ENCODE assay signal across 13 cellular contexts in genomic region chr19:5086725-5087439, GRCh38.
DNase-seq lines count a peak whose midpoint lies in the region; ATAC-seq and TF ChIP-seq lines count a peak whose summit lies in the region.
"Had no signal": no experiment of that assay in that cellular context is flagged by ENCODE, and none has a peak within 500 bp of the region (broad histone marks: within the 10 kb centered on the region; RNA-seq: fewer than 3 reads in every experiment).

No MANE protein-coding gene starts in this region.

- ATAC-seq in GM18505 (IDR thresholded peaks at IDR 0.05; ENCODE audit: unreplicated experiment) (no peak), HG02588 (IDR thresholded peaks at IDR 0.05; ENCODE audit: unreplicated experiment) (no peak)
- ATAC-seq in activated T-cell treated with anti-CD3 and anti-CD28 coated beads, Interleukin-2, amount 50 U/mL, for 4 hours: no peak
- ATAC-seq: left cardiac atrium had no signal

- H3K27ac ChIP-seq in endodermal cell (ENCODE audit: low read depth, low read length): no peak overlapping the region
- H3K27ac ChIP-seq: skin epidermis had no signal

- peaks cover 18% of the 10 kb centered on the region for H3K36me3 ChIP-seq in endodermal cell (ENCODE audit: control insufficient read depth, insufficient read depth, low read length)

- no peaks in the 10 kb centered on the region for H3K27me3 ChIP-seq in endodermal cell (ENCODE audit: control insufficient read depth, insufficient read depth, low read length, poor library complexity, severe bottlenecking)

- DNase-seq in SIG-M5 treated with dmso at 0.1 percent for 504 hours (lab: John Stamatoyannopoulos, UW; ENCODE audit: unreplicated experiment) (peak; percentile 1), SIG-M5 (lab: John Stamatoyannopoulos, UW) (no peak), NCI-H2196 treated with DMSO at 0.1 percent for 48 hours (lab: John Stamatoyannopoulos, UW; ENCODE audit: unreplicated experiment) (peak; percentile 91), endodermal cell (peak; percentile 88), middle frontal gyrus (ENCODE audit: extremely low spot score, low spot score) (no peak)
- no peak for DNase-seq in activated T-cell treated with anti-CD3 and anti-CD28 coated beads, Interleukin-2, amount 50 U/mL, for 4 hours
- DNase-seq: amniotic stem cell, left cardiac atrium, MM.1S, nephron progenitor cell had no signal

- H3K9ac ChIP-seq in endodermal cell (ENCODE audit: extremely low read depth, low read length, poor library complexity, severe bottlenecking): no peak overlapping the region

- no peak overlapping the region for H3K4me3 ChIP-seq in endodermal cell (ENCODE audit: low read length)
- H3K4me3 ChIP-seq: skin epidermis had no signal

- no peaks in the 10 kb centered on the region for H3K27me3 Mint-ChIP-seq in endodermal cell (ENCODE audit: insufficient read depth)
- no peaks in the 10 kb centered on the region for H3K27me3 Mint-ChIP-seq in activated T-cell treated with anti-CD3 and anti-CD28 coated beads, Interleukin-2, amount 50 U/mL, for 4 hours (ENCODE audit: low read depth)

- H3K36me3 Mint-ChIP-seq in endodermal cell (ENCODE audit: low read depth): peaks cover 16% of the 10 kb centered on the region
- H3K36me3 Mint-ChIP-seq in activated T-cell treated with anti-CD3 and anti-CD28 coated beads, Interleukin-2, amount 50 U/mL, for 4 hours (ENCODE audit: insufficient read depth): peaks cover 7% of the 10 kb centered on the region

- WGBS in endodermal cell (ENCODE audit: insufficient coverage in 1 of 2, insufficient read length in 1 of 2), 2 experiments: 85 to 92% methylated on average over 14 to 20 of the region's 20 CpGs

- peaks cover 7% of the 10 kb centered on the region for H3K4me1 ChIP-seq in endodermal cell (ENCODE audit: control insufficient read depth, insufficient read depth, low read length)

- no peaks in the 10 kb centered on the region for H3K9me3 ChIP-seq in endodermal cell (ENCODE audit: control insufficient read depth, low read length)

- no peak for TF ChIP-seq POLR2A in GM18505 (IDR thresholded peaks at IDR 0.05; ENCODE audit: borderline replicate concordance, extremely low read depth, insufficient read depth, insufficient read length)

- no peak overlapping the region for H3K4me3 Mint-ChIP-seq in endodermal cell
- no peak overlapping the region for H3K4me3 Mint-ChIP-seq in activated T-cell treated with anti-CD3 and anti-CD28 coated beads, Interleukin-2, amount 50 U/mL, for 4 hours
- H3K4me3 Mint-ChIP-seq: nephron progenitor cell had no signal

- peak; percentile 64 for TF ChIP-seq CTCF in endodermal cell (conservative IDR thresholded peaks at IDR 0.05)

- no peaks in the 10 kb centered on the region for H3K9me3 Mint-ChIP-seq in endodermal cell
- no peaks in the 10 kb centered on the region for H3K9me3 Mint-ChIP-seq in activated T-cell treated with anti-CD3 and anti-CD28 coated beads, Interleukin-2, amount 50 U/mL, for 4 hours
- H3K9me3 Mint-ChIP-seq: nephron progenitor cell had no signal

- H3K27ac Mint-ChIP-seq in endodermal cell: no peak overlapping the region
- H3K27ac Mint-ChIP-seq: nephron progenitor cell had no signal

- peaks cover 12% of the 10 kb centered on the region for H3K4me1 Mint-ChIP-seq in endodermal cell
- H3K4me1 Mint-ChIP-seq in activated T-cell treated with anti-CD3 and anti-CD28 coated beads, Interleukin-2, amount 50 U/mL, for 4 hours (ENCODE audit: low read depth): no peaks in the 10 kb centered on the region

Comparison
In these comparisons a context has a peak if more than half of its experiments do, and no peak if none do; other contexts are left out.
1. DNase-seq: peak in SIG-M5 treated with dmso at 0.1 percent for 504 hours (single experiment), NCI-H2196 treated with DMSO at 0.1 percent for 48 hours (single experiment) and endodermal cell (single experiment); none in SIG-M5 (single experiment), middle frontal gyrus (single experiment) and activated T-cell treated with anti-CD3 and anti-CD28 coated beads, Interleukin-2, amount 50 U/mL, for 4 hours (single experiment).